Comparison of ENCODE assay signal across 8 cellular contexts in genomic region chr2:117771969-117772630, GRCh38. TPM values are rescaled to one million over a fixed set of nuclear protein-coding genes. Genes with fewer than 3 reads are reported as not detected.
DNase-seq lines count a peak whose midpoint lies in the region; ATAC-seq lines count a peak whose summit lies in the region.

No MANE protein-coding gene starts in this region.

- no peaks in the 10 kb centered on the region for H3K36me3 Mint-ChIP-seq in natural killer cell treated with Interleukin-12 subunit alpha and Interleukin-12 subunit beta and Interleukin-15 and Interleukin-18, amount 100 ng/mL, for 72 hours
- no peaks in the 10 kb centered on the region for H3K36me3 Mint-ChIP-seq in activated CD4-positive, alpha-beta T cell treated with anti-CD3 and anti-CD28 coated beads, Interleukin-2, amount 10 ng/mL, durations not matched to agents 7 days and 5 days (ENCODE audit: low read depth)

- CTCF ChIA-PET in activated CD4-positive, alpha-beta T cell treated with anti-CD3 and anti-CD28 coated beads, Interleukin-2, amount 10 ng/mL, durations not matched to agents 7 days and 5 days (lab: Charles Lee) = no interaction called here

- H3K9me3 Mint-ChIP-seq in natural killer cell treated with Interleukin-12 subunit alpha and Interleukin-12 subunit beta and Interleukin-15 and Interleukin-18, amount 100 ng/mL, for 72 hours = no peaks in the 10 kb centered on the region
- H3K9me3 Mint-ChIP-seq in activated CD4-positive, alpha-beta T cell treated with anti-CD3 and anti-CD28 coated beads, Interleukin-2, amount 10 ng/mL, durations not matched to agents 7 days and 5 days = no peaks in the 10 kb centered on the region

- no peak overlapping the region for H3K4me3 Mint-ChIP-seq in natural killer cell treated with Interleukin-12 subunit alpha and Interleukin-12 subunit beta and Interleukin-15 and Interleukin-18, amount 100 ng/mL, for 72 hours
- H3K4me3 Mint-ChIP-seq in activated CD4-positive, alpha-beta T cell treated with anti-CD3 and anti-CD28 coated beads, Interleukin-2, amount 10 ng/mL, durations not matched to agents 7 days and 5 days = no peak overlapping the region

- POLR2A ChIA-PET in activated CD4-positive, alpha-beta T cell treated with anti-CD3 and anti-CD28 coated beads, Interleukin-2, amount 10 ng/mL, durations not matched to agents 7 days and 5 days (lab: Charles Lee) = no interaction called here

- no peaks in the 10 kb centered on the region for H3K4me1 Mint-ChIP-seq in natural killer cell treated with Interleukin-12 subunit alpha and Interleukin-12 subunit beta and Interleukin-15 and Interleukin-18, amount 100 ng/mL, for 72 hours (ENCODE audit: low read depth in 2 of 2)
- H3K4me1 Mint-ChIP-seq in activated CD4-positive, alpha-beta T cell treated with anti-CD3 and anti-CD28 coated beads, Interleukin-2, amount 10 ng/mL, durations not matched to agents 7 days and 5 days = no peaks in the 10 kb centered on the region

- ATAC-seq in natural killer cell treated with Interleukin-12 subunit alpha and Interleukin-12 subunit beta and Interleukin-15 and Interleukin-18, amount 100 ng/mL, for 72 hours = no peak
- no peak for ATAC-seq in GM19035 (IDR thresholded peaks at IDR 0.05; ENCODE audit: unreplicated experiment)

- no peak overlapping the region for H3K27ac Mint-ChIP-seq in natural killer cell treated with Interleukin-12 subunit alpha and Interleukin-12 subunit beta and Interleukin-15 and Interleukin-18, amount 100 ng/mL, for 72 hours
- H3K27ac Mint-ChIP-seq in activated CD4-positive, alpha-beta T cell treated with anti-CD3 and anti-CD28 coated beads, Interleukin-2, amount 10 ng/mL, durations not matched to agents 7 days and 5 days = no peak overlapping the region

- DNase-seq in SKM-1 treated with dmso at 0.1 percent for 144 hours (lab: John Stamatoyannopoulos, UW; ENCODE audit: unreplicated experiment) (peak; percentile 3), SKM-1 (lab: John Stamatoyannopoulos, UW; ENCODE audit: unreplicated experiment) (no peak), NCI-H69 (lab: John Stamatoyannopoulos, UW) (peak; percentile 18), epidermal melanocyte (ENCODE audit: insufficient read length, low spot score) (peak; percentile 57), stromal cell of bone marrow (ENCODE audit: low read depth) (peak; percentile 9)
- no peak for DNase-seq in natural killer cell treated with Interleukin-12 subunit alpha and Interleukin-12 subunit beta and Interleukin-15 and Interleukin-18, amount 100 ng/mL, for 72 hours (ENCODE audit: low spot score)
- DNase-seq in activated CD4-positive, alpha-beta T cell treated with anti-CD3 and anti-CD28 coated beads, Interleukin-2, amount 10 ng/mL, durations not matched to agents 7 days and 5 days = no peak

- H3K27me3 Mint-ChIP-seq in natural killer cell treated with Interleukin-12 subunit alpha and Interleukin-12 subunit beta and Interleukin-15 and Interleukin-18, amount 100 ng/mL, for 72 hours = peaks cover 10 to 29% of the 10 kb centered on the region in 2 donors
- H3K27me3 Mint-ChIP-seq in activated CD4-positive, alpha-beta T cell treated with anti-CD3 and anti-CD28 coated beads, Interleukin-2, amount 10 ng/mL, durations not matched to agents 7 days and 5 days = peaks cover 4% of the 10 kb centered on the region

RNA-seq across cellular contexts. Expression of gene DDX18, which starts 42.4 kb away (rescaled TPM):
- 10 to 100 TPM; 88.9 to 93.4 TPM for total RNA-seq in natural killer cell treated with Interleukin-12 subunit alpha and Interleukin-12 subunit beta and Interleukin-15 and Interleukin-18, amount 100 ng/mL, for 72 hours
- total RNA-seq in activated CD4-positive, alpha-beta T cell treated with anti-CD3 and anti-CD28 coated beads, Interleukin-2, amount 10 ng/mL, durations not matched to agents 7 days and 5 days = 10 to 100 TPM; 80.7 to 93.9 TPM

Comparison
In these comparisons a context has a peak if more than half of its experiments do, and no peak if none do; other contexts are left out.
1. DNase-seq: peak in SKM-1 treated with dmso at 0.1 percent for 144 hours (single experiment), NCI-H69 (single experiment), epidermal melanocyte (single experiment) and stromal cell of bone marrow (single experiment); none in SKM-1 (single experiment), natural killer cell treated with Interleukin-12 subunit alpha and Interleukin-12 subunit beta and Interleukin-15 and Interleukin-18, amount 100 ng/mL, for 72 hours (single experiment) and activated CD4-positive, alpha-beta T cell treated with anti-CD3 and anti-CD28 coated beads, Interleukin-2, amount 10 ng/mL, durations not matched to agents 7 days and 5 days (single experiment).